Comparison of ENCODE assay signal across 14 cellular contexts in genomic region chr12:214005-214736, GRCh38. TPM values are rescaled to one million over a fixed set of nuclear protein-coding genes. Genes with fewer than 3 reads are reported as not detected.
DNase-seq lines count a peak whose midpoint lies in the region; ATAC-seq and TF ChIP-seq lines count a peak whose summit lies in the region.
"Had no signal": no experiment of that assay in that cellular context is flagged by ENCODE, and none has a peak within 500 bp of the region (broad histone marks: within the 10 kb centered on the region; RNA-seq: fewer than 3 reads in every experiment).

SLC6A12 (minus strand) TSS chr12:214157; CDS start chr12:209986, 4,171 bp downstream.

- WGBS in HUES64: 20% methylated on average over 12 of the region's 13 CpGs
- 16% methylated on average over 13 of the region's 13 CpGs for WGBS in liver

- peaks cover 21% of the 10 kb centered on the region for H3K4me1 Mint-ChIP-seq in stimulated activated effector memory CD8-positive, alpha-beta T cell treated with anti-CD3 and anti-CD28 coated beads, Interleukin-12 subunit alpha, Interleukin-12 subunit beta, amount 100 ng/mL, for 72 hours
- H3K4me1 Mint-ChIP-seq: activated naive CD4-positive, alpha-beta T cell treated with anti-CD3 and anti-CD28 coated beads, Interleukin-2, amount 50 U/mL, for 24 hours had no signal

- H3K9ac ChIP-seq in HUES64 (ENCODE audit: low read depth, low read length) (no peak within 1 kb of the TSS), liver (ENCODE audit: low read depth in 1 of 2, low read length in 2 of 2) (peak within 1 kb of the TSS; percentile 40 to 68)

- H3K27ac ChIP-seq in HUES64 (ENCODE audit: low read depth, low read length) (no peak within 1 kb of the TSS), angular gyrus (ENCODE audit: low read depth, low read length) (peak within 1 kb of the TSS; percentile 17), liver (ENCODE audit: low read depth in 1 of 2, low read length in 2 of 2) (peak within 1 kb of the TSS; percentile 85 to 87), temporal lobe (ENCODE audit: low read depth, low read length) (peak within 1 kb of the TSS; percentile 27)

- H3K9me3 ChIP-seq in HUES64 (ENCODE audit: insufficient read depth, low read depth, low read length): no peaks in the 10 kb centered on the region
- no peaks in the 10 kb centered on the region for H3K9me3 ChIP-seq in liver (ENCODE audit: control insufficient read depth in 4 of 4, low read length in 3 of 4)

- no peaks in the 10 kb centered on the region for H3K36me3 ChIP-seq in HUES64 (ENCODE audit: insufficient read depth, low read length)
- H3K36me3 ChIP-seq in liver (ENCODE audit: control insufficient read depth in 4 of 4, insufficient read depth in 3 of 4, low read depth in 1 of 4, low read length in 3 of 4): peaks cover 0 to 10% (median 3%) of the 10 kb centered on the region in 4 donors

- peak within 1 kb of the TSS; percentile 11; the same call in 1 of the 2 replicates for H3K4me3 ChIP-seq in HUES64 (ENCODE audit: low read length)
- H3K4me3 ChIP-seq in liver (ENCODE audit: low read depth in 1 of 3, low read length in 3 of 3): peak within 1 kb of the TSS; percentile 37 to 80 (median 60)
- H3K4me3 ChIP-seq: GM12878 had no signal

- H3K27me3 ChIP-seq in HUES64 (ENCODE audit: insufficient read depth, low read length): peaks cover 63% of the 10 kb centered on the region
- no peaks in the 10 kb centered on the region for H3K27me3 ChIP-seq in liver (ENCODE audit: control insufficient read depth in 4 of 4, insufficient read depth in 4 of 4, low read length in 3 of 4)

- no peak for TF ChIP-seq RAD21 in liver (IDR thresholded peaks at IDR 0.05)

- H3K4me1 ChIP-seq in HUES64 (ENCODE audit: insufficient read depth, low read length): peaks cover 10% of the 10 kb centered on the region; the same call in 1 of the 2 replicates
- peaks cover 14 to 60% (median 51%) of the 10 kb centered on the region in 4 donors for H3K4me1 ChIP-seq in liver (ENCODE audit: control insufficient read depth in 4 of 4, insufficient read depth in 4 of 4, low read length in 3 of 4)

- TF ChIP-seq CTCF in liver (IDR thresholded peaks at IDR 0.05; ENCODE audit: low read depth, low read length, missing input control): no peak

- ATAC-seq in stimulated activated effector memory CD8-positive, alpha-beta T cell treated with anti-CD3 and anti-CD28 coated beads, Interleukin-12 subunit alpha, Interleukin-12 subunit beta, amount 100 ng/mL, for 72 hours: no peak
- ATAC-seq in SK-N-SH treated with all-trans-retinoic acid at 6 μM for 48 hours: no peak

- no peak for DNase-seq in stimulated activated effector memory CD8-positive, alpha-beta T cell treated with anti-CD3 and anti-CD28 coated beads, Interleukin-12 subunit alpha, Interleukin-12 subunit beta, amount 100 ng/mL, for 72 hours (ENCODE audit: low spot score in 2 of 2)
- no peak for DNase-seq in iPS-NIHi7 (ENCODE audit: extremely low spot score)
- DNase-seq: dermis blood vessel endothelial cell, foreskin fibroblast, GOT3, NCI-H2081 treated with DMSO at 0.1 percent for 48 hours had no signal

- H3K27ac Mint-ChIP-seq in stimulated activated effector memory CD8-positive, alpha-beta T cell treated with anti-CD3 and anti-CD28 coated beads, Interleukin-12 subunit alpha, Interleukin-12 subunit beta, amount 100 ng/mL, for 72 hours: no peak within 1 kb of the TSS
- H3K27ac Mint-ChIP-seq: activated naive CD4-positive, alpha-beta T cell treated with anti-CD3 and anti-CD28 coated beads, Interleukin-2, amount 50 U/mL, for 24 hours; T-helper 2 cell treated with Interferon-gamma antibody and Interleukin-4, amounts not matched to agents 5 μg/mL and 100 μg/mL, for 36 hours had no signal

- H3K36me3 Mint-ChIP-seq in stimulated activated effector memory CD8-positive, alpha-beta T cell treated with anti-CD3 and anti-CD28 coated beads, Interleukin-12 subunit alpha, Interleukin-12 subunit beta, amount 100 ng/mL, for 72 hours: no peaks in the 10 kb centered on the region
- H3K36me3 Mint-ChIP-seq: activated naive CD4-positive, alpha-beta T cell treated with anti-CD3 and anti-CD28 coated beads, Interleukin-2, amount 50 U/mL, for 24 hours had no signal

- no peak within 1 kb of the TSS for H3K4me3 Mint-ChIP-seq in stimulated activated effector memory CD8-positive, alpha-beta T cell treated with anti-CD3 and anti-CD28 coated beads, Interleukin-12 subunit alpha, Interleukin-12 subunit beta, amount 100 ng/mL, for 72 hours
- H3K4me3 Mint-ChIP-seq: activated naive CD4-positive, alpha-beta T cell treated with anti-CD3 and anti-CD28 coated beads, Interleukin-2, amount 50 U/mL, for 24 hours; T-helper 2 cell treated with Interferon-gamma antibody and Interleukin-4, amounts not matched to agents 5 μg/mL and 100 μg/mL, for 36 hours had no signal

- H3K9me3 Mint-ChIP-seq in stimulated activated effector memory CD8-positive, alpha-beta T cell treated with anti-CD3 and anti-CD28 coated beads, Interleukin-12 subunit alpha, Interleukin-12 subunit beta, amount 100 ng/mL, for 72 hours: no peaks in the 10 kb centered on the region
- H3K9me3 Mint-ChIP-seq: activated naive CD4-positive, alpha-beta T cell treated with anti-CD3 and anti-CD28 coated beads, Interleukin-2, amount 50 U/mL, for 24 hours; T-helper 2 cell treated with Interferon-gamma antibody and Interleukin-4, amounts not matched to agents 5 μg/mL and 100 μg/mL, for 36 hours had no signal

TF ChIP-seq in liver, 16 proteins besides CTCF, POLR2A, EP300 and RAD21:
- TF ChIP-seq HNF4A (conservative IDR thresholded peaks at IDR 0.05) (peak; percentile 50 to 58), RXRA (IDR thresholded peaks at IDR 0.05) (peak; percentile 53 to 73), EGR1 (IDR thresholded peaks at IDR 0.05; ENCODE audit: low read depth in 2 of 2) (no peak)

TF ChIP-seq in SK-N-SH treated with all-trans-retinoic acid at 6 μM for 48 hours, 23 proteins besides CTCF, POLR2A, EP300 and RAD21 (continues in another document):
- TF ChIP-seq ESRRG (CRISPR knock-in tag; IDR thresholded peaks at IDR 0.05): no peak
- TF ChIP-seq ARNTL (CRISPR knock-in tag; IDR thresholded peaks at IDR 0.05; ENCODE audit: borderline replicate concordance, low read depth): no peak
- no peak for TF ChIP-seq TOX (CRISPR knock-in tag; IDR thresholded peaks at IDR 0.05; ENCODE audit: borderline replicate concordance)
- TF ChIP-seq POU6F1 (CRISPR knock-in tag; IDR thresholded peaks at IDR 0.05; ENCODE audit: borderline replicate concordance, low read depth): no peak
- TF ChIP-seq PATZ1 (CRISPR knock-in tag; IDR thresholded peaks at IDR 0.05; ENCODE audit: borderline replicate concordance): no peak
- no peak for TF ChIP-seq SNAI2 (CRISPR knock-in tag; IDR thresholded peaks at IDR 0.05)
- TF ChIP-seq ZFP3 (CRISPR knock-in tag; IDR thresholded peaks at IDR 0.05): no peak
- TF ChIP-seq CSRNP3 (CRISPR knock-in tag; IDR thresholded peaks at IDR 0.05): no peak
- no peak for TF ChIP-seq BACH2 (CRISPR knock-in tag; IDR thresholded peaks at IDR 0.05; ENCODE audit: borderline replicate concordance)

RNA-seq across cellular contexts. Expression of gene SLC6A12, which starts in this region (rescaled TPM):
- polyA plus RNA-seq in HUES64 (2013, experiment 1 of 2): not detected
- polyA plus RNA-seq in HUES64 (2013, experiment 2 of 2): 0.32 TPM
- 10 to 100 TPM; 27.1 to 30.3 TPM for total RNA-seq in liver
- 10 to 100 TPM; 18.2 to 19.3 TPM for polyA plus RNA-seq in liver
- total RNA-seq in temporal lobe: 11.1 TPM
